Comparison of ENCODE assay signal across 1 cellular context in the genomic region with DNA sequence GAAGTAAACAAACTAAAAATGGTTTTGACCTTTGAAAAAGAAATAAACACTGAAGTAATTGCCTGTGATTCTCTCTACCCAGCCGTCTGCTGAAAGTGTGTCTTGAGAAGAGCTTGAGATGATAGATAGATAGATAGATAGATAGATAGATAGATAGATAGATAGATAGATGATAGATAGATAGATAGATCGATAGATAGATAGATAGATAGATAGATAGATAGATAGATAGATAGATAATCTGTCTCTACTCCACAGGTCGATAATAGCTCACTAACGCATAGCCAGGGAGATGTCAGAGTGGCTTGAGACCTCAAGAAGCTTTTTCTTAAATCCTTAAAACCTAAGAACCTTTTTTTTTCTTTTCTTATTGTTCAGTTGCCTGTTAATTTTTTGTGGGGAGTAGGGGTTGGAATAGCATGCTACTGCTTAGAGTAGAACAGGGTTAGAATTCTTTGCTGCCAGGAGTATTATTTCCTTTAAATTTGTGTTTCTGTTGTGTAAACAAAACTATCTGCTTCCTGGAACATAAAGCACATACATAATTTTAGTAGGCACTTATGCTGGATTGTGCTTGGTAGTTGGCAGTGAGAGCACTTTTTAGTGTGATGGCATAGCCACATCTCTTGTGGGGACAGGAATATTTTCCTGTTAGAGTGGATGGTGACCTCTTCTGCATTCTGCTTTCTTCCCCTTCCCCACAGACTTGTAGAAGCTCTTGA.
TF ChIP-seq lines count a peak whose summit lies in the region.

No MANE protein-coding gene starts in this region.

TF ChIP-seq in K562, 482 proteins besides CTCF, POLR2A, EP300 and RAD21 (continued from another document):
- TF ChIP-seq, protein P1, sequence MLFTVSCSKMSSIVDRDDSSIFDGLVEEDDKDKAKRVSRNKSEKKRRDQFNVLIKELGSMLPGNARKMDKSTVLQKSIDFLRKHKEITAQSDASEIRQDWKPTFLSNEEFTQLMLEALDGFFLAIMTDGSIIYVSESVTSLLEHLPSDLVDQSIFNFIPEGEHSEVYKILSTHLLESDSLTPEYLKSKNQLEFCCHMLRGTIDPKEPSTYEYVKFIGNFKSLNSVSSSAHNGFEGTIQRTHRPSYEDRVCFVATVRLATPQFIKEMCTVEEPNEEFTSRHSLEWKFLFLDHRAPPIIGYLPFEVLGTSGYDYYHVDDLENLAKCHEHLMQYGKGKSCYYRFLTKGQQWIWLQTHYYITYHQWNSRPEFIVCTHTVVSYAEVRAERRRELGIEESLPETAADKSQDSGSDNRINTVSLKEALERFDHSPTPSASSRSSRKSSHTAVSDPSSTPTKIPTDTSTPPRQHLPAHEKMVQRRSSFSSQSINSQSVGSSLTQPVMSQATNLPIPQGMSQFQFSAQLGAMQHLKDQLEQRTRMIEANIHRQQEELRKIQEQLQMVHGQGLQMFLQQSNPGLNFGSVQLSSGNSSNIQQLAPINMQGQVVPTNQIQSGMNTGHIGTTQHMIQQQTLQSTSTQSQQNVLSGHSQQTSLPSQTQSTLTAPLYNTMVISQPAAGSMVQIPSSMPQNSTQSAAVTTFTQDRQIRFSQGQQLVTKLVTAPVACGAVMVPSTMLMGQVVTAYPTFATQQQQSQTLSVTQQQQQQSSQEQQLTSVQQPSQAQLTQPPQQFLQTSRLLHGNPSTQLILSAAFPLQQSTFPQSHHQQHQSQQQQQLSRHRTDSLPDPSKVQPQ (CRISPR knock-in tag; IDR thresholded peaks at IDR 0.05; ENCODE audit: borderline replicate concordance), result no peak
- no peak for TF ChIP-seq NCOA2 (IDR thresholded peaks at IDR 0.05; ENCODE audit: partially characterized antibody in 2 of 2)
- TF ChIP-seq MTA1 (IDR thresholded peaks at IDR 0.05; ENCODE audit: borderline replicate concordance), result 0 out of 2 replicates have a peak, but pooled peaks have one; percentile 34
- no peak for TF ChIP-seq TBP (optimal IDR thresholded peaks at IDR 0.05; ENCODE audit: low read depth, low read length)
- TF ChIP-seq GTF2F1 (IDR thresholded peaks at IDR 0.05; ENCODE audit: low read depth, low read length), result no peak
- TF ChIP-seq GATA2 (CRISPR knock-in tag; IDR thresholded peaks at IDR 0.05), result 0 out of 2 replicates have a peak, but pooled peaks have one; percentile 46
- TF ChIP-seq SPI1 (IDR thresholded peaks at IDR 0.05; ENCODE audit: borderline replicate concordance, low read depth, low read length), result no peak
- TF ChIP-seq CBFA2T2 (conservative IDR thresholded peaks at IDR 0.05), result no peak
- TF ChIP-seq RCOR1 (IDR thresholded peaks at IDR 0.05; ENCODE audit: borderline replicate concordance in 1 of 2, low read depth in 2 of 2, low read length in 2 of 2), result no peak
- no peak for TF ChIP-seq DDX20 (tag; IDR thresholded peaks at IDR 0.05; ENCODE audit: low read depth)
- TF ChIP-seq, protein P2, sequence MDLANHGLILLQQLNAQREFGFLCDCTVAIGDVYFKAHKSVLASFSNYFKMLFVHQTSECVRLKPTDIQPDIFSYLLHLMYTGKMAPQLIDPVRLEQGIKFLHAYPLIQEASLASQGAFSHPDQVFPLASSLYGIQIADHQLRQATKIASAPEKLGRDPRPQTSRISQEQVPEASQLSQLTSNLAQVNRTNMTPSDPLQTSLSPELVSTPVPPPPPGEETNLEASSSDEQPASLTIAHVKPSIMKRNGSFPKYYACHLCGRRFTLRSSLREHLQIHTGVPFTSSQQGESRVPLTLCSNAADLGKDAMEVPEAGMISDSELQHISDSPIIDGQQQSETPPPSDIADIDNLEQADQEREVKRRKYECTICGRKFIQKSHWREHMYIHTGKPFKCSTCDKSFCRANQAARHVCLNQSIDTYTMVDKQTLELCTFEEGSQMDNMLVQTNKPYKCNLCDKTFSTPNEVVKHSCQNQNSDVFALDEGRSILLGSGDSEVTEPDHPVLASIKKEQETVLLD (IDR thresholded peaks at IDR 0.05), result peak; percentile 52; the same call in 1 of the 2 replicates
- no peak for TF ChIP-seq TRIM25 (IDR thresholded peaks at IDR 0.05; ENCODE audit: borderline replicate concordance)
- TF ChIP-seq ZBTB1 (CRISPR knock-in tag; IDR thresholded peaks at IDR 0.05; ENCODE audit: borderline replicate concordance, low read depth), result no peak
- no peak for TF ChIP-seq NFIX (CRISPR knock-in tag; IDR thresholded peaks at IDR 0.05; ENCODE audit: low read depth)
- TF ChIP-seq L3MBTL2 (IDR thresholded peaks at IDR 0.05), result no peak
- TF ChIP-seq HNRNPUL1 (IDR thresholded peaks at IDR 0.05; ENCODE audit: low read length), result no peak
- TF ChIP-seq ZNF274 (IDR thresholded peaks at IDR 0.05; ENCODE audit: borderline replicate concordance, low read depth, low read length), result no peak
- no peak for TF ChIP-seq EP400 (IDR thresholded peaks at IDR 0.05)
- TF ChIP-seq DACH1 (IDR thresholded peaks at IDR 0.05; ENCODE audit: partially characterized antibody), result peak; percentile 96
- TF ChIP-seq, protein P3, sequence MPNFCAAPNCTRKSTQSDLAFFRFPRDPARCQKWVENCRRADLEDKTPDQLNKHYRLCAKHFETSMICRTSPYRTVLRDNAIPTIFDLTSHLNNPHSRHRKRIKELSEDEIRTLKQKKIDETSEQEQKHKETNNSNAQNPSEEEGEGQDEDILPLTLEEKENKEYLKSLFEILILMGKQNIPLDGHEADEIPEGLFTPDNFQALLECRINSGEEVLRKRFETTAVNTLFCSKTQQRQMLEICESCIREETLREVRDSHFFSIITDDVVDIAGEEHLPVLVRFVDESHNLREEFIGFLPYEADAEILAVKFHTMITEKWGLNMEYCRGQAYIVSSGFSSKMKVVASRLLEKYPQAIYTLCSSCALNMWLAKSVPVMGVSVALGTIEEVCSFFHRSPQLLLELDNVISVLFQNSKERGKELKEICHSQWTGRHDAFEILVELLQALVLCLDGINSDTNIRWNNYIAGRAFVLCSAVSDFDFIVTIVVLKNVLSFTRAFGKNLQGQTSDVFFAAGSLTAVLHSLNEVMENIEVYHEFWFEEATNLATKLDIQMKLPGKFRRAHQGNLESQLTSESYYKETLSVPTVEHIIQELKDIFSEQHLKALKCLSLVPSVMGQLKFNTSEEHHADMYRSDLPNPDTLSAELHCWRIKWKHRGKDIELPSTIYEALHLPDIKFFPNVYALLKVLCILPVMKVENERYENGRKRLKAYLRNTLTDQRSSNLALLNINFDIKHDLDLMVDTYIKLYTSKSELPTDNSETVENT (CRISPR knock-in tag; IDR thresholded peaks at IDR 0.05), result no peak
